ENCODE assay signal across 8 cellular contexts in genomic region chr7:149414745-149415390, GRCh38.
DNase-seq lines count a peak whose midpoint lies in the region; ATAC-seq and TF ChIP-seq lines count a peak whose summit lies in the region.

No MANE protein-coding gene starts in this region.

- ATAC-seq in HG03442 (IDR thresholded peaks at IDR 0.05; ENCODE audit: unreplicated experiment): peak; percentile 62
- no peak for ATAC-seq in HG03378 (IDR thresholded peaks at IDR 0.05; ENCODE audit: unreplicated experiment)
- no peak for ATAC-seq in HG03039 (IDR thresholded peaks at IDR 0.05; ENCODE audit: unreplicated experiment)

- peak overlapping the region; percentile 38 for H3K4me3 ChIP-seq in retinal pigment epithelial cell (ENCODE audit: low read length)

- TF ChIP-seq CTCF in retinal pigment epithelial cell (conservative IDR thresholded peaks at IDR 0.05; ENCODE audit: low read depth, low read length): no peak

- DNase-seq in anterior cingulate cortex (lab: John Stamatoyannopoulos, UW) (peak in 43 of 58 donors; percentile 3 to 65 (median 37)), hypothalamus (lab: John Stamatoyannopoulos, UW) (peak in 36 of 51 donors; percentile 15 to 75 (median 50)), retinal pigment epithelial cell (ENCODE audit: low read depth) (peak; percentile 42), NCI-H2196 treated with DMSO at 0.1 percent for 48 hours (lab: John Stamatoyannopoulos, UW; ENCODE audit: unreplicated experiment) (no peak), NCI-H2107 treated with DMSO at 0.1 percent for 48 hours (lab: John Stamatoyannopoulos, UW; ENCODE audit: unreplicated experiment) (no peak)

Comparison
In these comparisons a context has a peak if more than half of its experiments do, and no peak if none do; other contexts are left out.
1. DNase-seq: peak in anterior cingulate cortex (43 of 58), hypothalamus (36 of 51) and retinal pigment epithelial cell (single experiment); none in NCI-H2196 treated with DMSO at 0.1 percent for 48 hours (single experiment) and NCI-H2107 treated with DMSO at 0.1 percent for 48 hours (single experiment).